In genomic region chr1:114346480-114347029, GRCh38 we compare ENCODE assay signal across 8 cellular contexts.
DNase-seq lines count a peak whose midpoint lies in the region; ATAC-seq, FAIRE-seq and TF ChIP-seq lines count a peak whose summit lies in the region.

No MANE protein-coding gene starts in this region.

- H3K27me3 ChIP-seq in HCT116 (ENCODE audit: insufficient read depth, low read length): no peaks in the 10 kb centered on the region
- no peaks in the 10 kb centered on the region for H3K27me3 ChIP-seq in MM.1S (replicated peaks; ENCODE audit: insufficient read depth, low read length)
- H3K27me3 ChIP-seq in neural cell (ENCODE audit: insufficient read depth, low read depth, low read length): no peaks in the 10 kb centered on the region

- no peaks in the 10 kb centered on the region for H3F3A ChIP-seq in MM.1S (ENCODE audit: insufficient read depth, low read length)
- H3F3A ChIP-seq in neural cell (ENCODE audit: insufficient read depth, low read length, poor library complexity, severe bottlenecking): no peaks in the 10 kb centered on the region

- H3K27me3 Mint-ChIP-seq in stimulated activated naive CD8-positive, alpha-beta T cell treated with anti-CD3 and anti-CD28 coated beads, Interleukin-15, Interleukin-2, amounts not matched to agents 100 ng/mL and 50 ng/mL, for 24 hours: no peaks in the 10 kb centered on the region

- H3K36me3 ChIP-seq in HCT116 (ENCODE audit: control insufficient read depth in 1 of 2, insufficient read depth in 2 of 2, low read length in 2 of 2) (no peaks in the 10 kb centered on the region), MM.1S (replicated peaks; ENCODE audit: insufficient read depth, low read length) (no peaks in the 10 kb centered on the region), neural cell (ENCODE audit: insufficient read depth, low read length) (no peaks in the 10 kb centered on the region)

- H3K9me3 ChIP-seq in HCT116 (ENCODE audit: control insufficient read depth in 1 of 2, insufficient read depth in 1 of 2, low read depth in 1 of 2, low read length in 2 of 2) (no peaks in the 10 kb centered on the region), MM.1S (replicated peaks; ENCODE audit: insufficient read depth, low read length) (no peaks in the 10 kb centered on the region), neural cell (ENCODE audit: low read length) (no peaks in the 10 kb centered on the region)

- H3K4me1 Mint-ChIP-seq in stimulated activated naive CD8-positive, alpha-beta T cell treated with anti-CD3 and anti-CD28 coated beads, Interleukin-15, Interleukin-2, amounts not matched to agents 100 ng/mL and 50 ng/mL, for 24 hours (ENCODE audit: low read depth): peaks cover 29% of the 10 kb centered on the region

- peak overlapping the region; percentile 80 for H3K4me3 Mint-ChIP-seq in stimulated activated naive CD8-positive, alpha-beta T cell treated with anti-CD3 and anti-CD28 coated beads, Interleukin-15, Interleukin-2, amounts not matched to agents 100 ng/mL and 50 ng/mL, for 24 hours

- H3K4me2 ChIP-seq in HCT116 (ENCODE audit: low read length) (peak overlapping the region; percentile 67), MM.1S (ENCODE audit: low read depth, low read length) (peak overlapping the region; percentile 55; the same call in 1 of the 2 replicates), neural cell (ENCODE audit: low read length) (no peak overlapping the region)

- TF ChIP-seq EP300 in neural cell (conservative IDR thresholded peaks at IDR 0.05; ENCODE audit: poor library complexity, severe bottlenecking): no peak

- H3K79me2 ChIP-seq in HCT116 (ENCODE audit: insufficient read depth, low read length) (no peaks in the 10 kb centered on the region), MM.1S (ENCODE audit: low read length) (no peaks in the 10 kb centered on the region), neural cell (replicated peaks; ENCODE audit: insufficient read depth, low read length) (no peaks in the 10 kb centered on the region)

- H4K20me1 ChIP-seq in HCT116 (ENCODE audit: insufficient read depth) (no peaks in the 10 kb centered on the region), MM.1S (ENCODE audit: insufficient read depth, low read length) (no peaks in the 10 kb centered on the region), neural cell (ENCODE audit: insufficient read depth) (no peaks in the 10 kb centered on the region)

- H3K4me1 ChIP-seq in HCT116 (ENCODE audit: control insufficient read depth in 1 of 2, insufficient read depth in 2 of 2, low read length in 2 of 2): peaks cover 0 to 11% of the 10 kb centered on the region in 2 experiments; a peak in 1 of 4 replicates
- no peaks in the 10 kb centered on the region for H3K4me1 ChIP-seq in MM.1S (ENCODE audit: low read length)

- no peaks in the 10 kb centered on the region for H3K9me3 Mint-ChIP-seq in stimulated activated naive CD8-positive, alpha-beta T cell treated with anti-CD3 and anti-CD28 coated beads, Interleukin-15, Interleukin-2, amounts not matched to agents 100 ng/mL and 50 ng/mL, for 24 hours

- RAD21 ChIA-PET in HCT116 (lab: Charles Lee; ENCODE audit: low non-redundant PET in 1 of 2, low total read pairs in 2 of 2, uncharacterized antibody in 2 of 2, unreplicated experiment in 2 of 2): interaction anchor here in 1 of 2 experiments (1.0 kb wide), 1 partner anchor 81 kb away, joined by 3 read pairs; no protein-coding TSS in a partner anchor

- DNase-seq in HCT116 (ENCODE audit: low read depth, low spot score) (peak; percentile 89), MM.1S (peak; percentile 86), SHP77 treated with DMSO at 0.1 percent for 48 hours (lab: John Stamatoyannopoulos, UW) (peak; percentile 72), activated gamma-delta T cell treated with Interleukin-2 at 50 U/mL for 16 hours (peak; percentile 97), foreskin fibroblast (peak; percentile 89 to 98)

- no peak for TF ChIP-seq POLR2A in HCT116 (IDR thresholded peaks at IDR 0.05; ENCODE audit: borderline replicate concordance, extremely low read depth, insufficient read depth, insufficient read length)

- TF ChIP-seq RAD21 in HCT116 (IDR thresholded peaks at IDR 0.05; ENCODE audit: low read depth): peak; percentile 99
- peak; percentile 98 for TF ChIP-seq RAD21 in neural cell (conservative IDR thresholded peaks at IDR 0.05)

- peak overlapping the region; percentile 72 for H3K27ac Mint-ChIP-seq in stimulated activated naive CD8-positive, alpha-beta T cell treated with anti-CD3 and anti-CD28 coated beads, Interleukin-15, Interleukin-2, amounts not matched to agents 100 ng/mL and 50 ng/mL, for 24 hours

- TF ChIP-seq CTCF in HCT116 (IDR thresholded peaks at IDR 0.05 in 2 of 3, conservative IDR thresholded peaks at IDR 0.05 in 1 of 3; ENCODE audit: borderline replicate concordance in 1 of 3, insufficient read depth in 1 of 3, low read depth in 2 of 3, low read length in 2 of 3): peak; percentile 100
- TF ChIP-seq CTCF in MM.1S (IDR thresholded peaks at IDR 0.05; ENCODE audit: low read length): peak; percentile 100
- peak; percentile 100 for TF ChIP-seq CTCF in foreskin fibroblast (IDR thresholded peaks at IDR 0.05; ENCODE audit: low read depth, low read length)
- TF ChIP-seq CTCF in neural cell (IDR thresholded peaks at IDR 0.05; ENCODE audit: poor library complexity, severe bottlenecking): peak; percentile 100

- intact Hi-C loops in HCT116 (cut with micrococcal nuclease): loop anchor here (1.0 to 5.0 kb wide), 5 partner anchors 212 to 610 kb away; partner anchors contain the start of genes CSDE1 and DENND2C

- POLR2A ChIA-PET in HCT116 (lab: Charles Lee): no interaction called here

- H3K4me3 ChIP-seq in HCT116 (replicated peaks in 1 of 2; ENCODE audit: low read depth in 1 of 2, low read length in 2 of 2) (peak overlapping the region; percentile 30 to 47), MM.1S (ENCODE audit: low read length) (peak overlapping the region; percentile 53), foreskin fibroblast (ENCODE audit: low read depth in 1 of 2, low read length in 2 of 2) (peak overlapping the region; percentile 43 to 64), neural cell (ENCODE audit: low read length) (peak overlapping the region; percentile 62)

- no peaks in the 10 kb centered on the region for H3K36me3 Mint-ChIP-seq in stimulated activated naive CD8-positive, alpha-beta T cell treated with anti-CD3 and anti-CD28 coated beads, Interleukin-15, Interleukin-2, amounts not matched to agents 100 ng/mL and 50 ng/mL, for 24 hours (ENCODE audit: low read depth)

- no TSS peak for BruUV-seq in HCT116 (replicated peaks; lab: Mats Ljungman, UMichigan)

- no peak overlapping the region for H3K27ac ChIP-seq in HCT116 (ENCODE audit: low read depth, low read length)
- H3K27ac ChIP-seq in MM.1S (ENCODE audit: low read length): no peak overlapping the region
- no peak overlapping the region for H3K27ac ChIP-seq in neural cell (ENCODE audit: low read length)

- no peaks in the 10 kb centered on the region for H3K9me2 ChIP-seq in HCT116 (ENCODE audit: insufficient read depth)
- no peaks in the 10 kb centered on the region for H3K9me2 ChIP-seq in MM.1S (replicated peaks; ENCODE audit: insufficient read depth, low read length)
- no peaks in the 10 kb centered on the region for H3K9me2 ChIP-seq in neural cell (ENCODE audit: insufficient read depth, low read length)

- H2AFZ ChIP-seq in HCT116 (ENCODE audit: low read depth, low read length, poor library complexity, severe bottlenecking): peak overlapping the region; percentile 65
- peak overlapping the region; percentile 76 for H2AFZ ChIP-seq in MM.1S (ENCODE audit: low read length)
- H2AFZ ChIP-seq in neural cell (ENCODE audit: low read depth, low read length): peak overlapping the region; percentile 62

- H3K9ac ChIP-seq in HCT116 (ENCODE audit: low read length) (peak overlapping the region; percentile 15), MM.1S (ENCODE audit: low read length) (peak overlapping the region; percentile 19; the same call in 1 of the 2 replicates), neural cell (ENCODE audit: low read length) (peak overlapping the region; percentile 37)

- peak; percentile 99 for ATAC-seq in HCT116

- CTCF ChIA-PET in HCT116 (lab: Charles Lee): interaction anchor here (0.6 to 2.9 kb wide), 15 partner anchors 9 to 706 kb away, joined by 3 to 19 read pairs (median 3); partner anchors contain the start of genes DENND2C and OLFML3

- peak; percentile 81 for FAIRE-seq in G401.6 (lab: Jason Lieb, UNC)

TF ChIP-seq in HCT116, 20 proteins besides CTCF, POLR2A, EP300 and RAD21:
- peak; percentile 93 for TF ChIP-seq CBX3 (IDR thresholded peaks at IDR 0.05; ENCODE audit: low read depth)
- peak; percentile 78 for TF ChIP-seq YY1 (IDR thresholded peaks at IDR 0.05; ENCODE audit: extremely low read depth, insufficient replicate concordance, low read depth, low read length)
- TF ChIP-seq POLR2AphosphoS5 (IDR thresholded peaks at IDR 0.05; ENCODE audit: low read depth, low read length): 0 out of 2 replicates have a peak, but pooled peaks have one; percentile 29
- no peak for TF ChIP-seq ELF1 (IDR thresholded peaks at IDR 0.05; ENCODE audit: borderline replicate concordance, low read depth)
- peak; percentile 55 for TF ChIP-seq MAX (IDR thresholded peaks at IDR 0.05)
- peak; percentile 40 for TF ChIP-seq TCF7L2 (IDR thresholded peaks at IDR 0.05; ENCODE audit: borderline replicate concordance, extremely low read depth, insufficient read depth, insufficient read length)

TF ChIP-seq in neural cell, 6 proteins besides CTCF, POLR2A, EP300 and RAD21 (continues in another document):
- TF ChIP-seq TAF1 (IDR thresholded peaks at IDR 0.05; ENCODE audit: low read depth) (no peak), POLR2AphosphoS5 (IDR thresholded peaks at IDR 0.05) (peak; percentile 38)
